ENCODE assay signal across 19 cellular contexts in the genomic region with DNA sequence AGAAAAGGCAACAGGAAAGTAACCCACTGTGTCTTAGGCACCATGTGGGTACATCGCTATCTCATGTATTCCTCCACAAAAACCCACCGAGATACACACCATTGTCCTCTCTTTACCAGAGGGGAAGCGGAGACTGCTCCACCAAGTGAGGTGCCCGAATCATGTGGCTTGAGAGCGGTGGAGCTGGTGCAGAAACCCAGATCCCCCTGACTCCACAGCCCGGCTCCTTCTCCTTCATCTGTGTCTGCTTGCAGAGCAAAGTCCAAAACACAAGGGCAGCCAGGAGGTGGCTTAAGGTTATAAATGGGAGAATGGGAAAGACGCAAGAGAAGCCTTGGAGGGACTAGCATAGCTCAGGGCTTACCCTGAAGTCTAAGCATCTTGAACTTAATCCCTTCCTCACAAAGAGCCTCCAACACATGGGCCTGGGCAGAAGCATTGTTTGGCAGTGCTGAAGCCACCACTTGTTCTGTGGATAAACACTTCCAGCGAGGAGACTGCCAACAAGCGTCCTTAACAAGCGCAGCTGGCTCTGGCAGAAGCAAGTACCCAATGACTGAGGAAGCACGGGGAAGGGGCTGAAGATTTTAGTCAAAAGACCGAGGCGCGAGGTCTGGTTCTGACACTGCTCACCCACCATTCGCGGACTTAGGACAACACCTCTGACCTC.
A peak's percentile ranks its signal among the peaks of the same experiment; 100 is the strongest.
DNase-seq lines count a peak whose midpoint lies in the region; ATAC-seq and TF ChIP-seq lines count a peak whose summit lies in the region.
"Had no signal": no experiment of that assay in that cellular context is flagged by ENCODE, and none has a peak within 500 bp of the region (broad histone marks: within the 10 kb centered on the region; RNA-seq: fewer than 3 reads in every experiment).

No MANE protein-coding gene starts in this region.

- H3K23ac ChIP-seq in trophoblast cell (ENCODE audit: low read length), result no peak overlapping the region

- peaks cover 8% of the 10 kb centered on the region for H3K4me1 Mint-ChIP-seq in type B pancreatic cell (ENCODE audit: unreplicated experiment)
- H3K4me1 Mint-ChIP-seq: activated naive CD8-positive, alpha-beta T cell treated with anti-CD3 and anti-CD28 coated beads, Interleukin-2, amount 50 U/mL, for 24 hours had no signal

- ATAC-seq in Right ventricle myocardium superior (ENCODE audit: poor library complexity), result peak; percentile 93
- ATAC-seq in GM18909 (IDR thresholded peaks at IDR 0.05; ENCODE audit: poor library complexity, unreplicated experiment), result no peak
- ATAC-seq: activated CD4-positive, CD25-positive, alpha-beta regulatory T cell treated with anti-CD3 and anti-CD28 coated beads, Interleukin-2, amount 50 U/mL, for 24 hours; activated naive CD8-positive, alpha-beta T cell treated with anti-CD3 and anti-CD28 coated beads, Interleukin-2, amount 50 U/mL, for 24 hours; K562; left colon; PC-3 had no signal

- H3K79me2 ChIP-seq in trophoblast cell (ENCODE audit: control insufficient read depth, insufficient read depth, low read length, poor library complexity), result no peaks in the 10 kb centered on the region

- no peak overlapping the region for H2AK5ac ChIP-seq in trophoblast cell (ENCODE audit: low read length)

- peaks cover 13% of the 10 kb centered on the region for H3K36me3 Mint-ChIP-seq in type B pancreatic cell

- no peak overlapping the region for H3K4me3 Mint-ChIP-seq in type B pancreatic cell
- H3K4me3 Mint-ChIP-seq: activated naive CD8-positive, alpha-beta T cell treated with anti-CD3 and anti-CD28 coated beads, Interleukin-2, amount 50 U/mL, for 24 hours had no signal

- no peaks in the 10 kb centered on the region for H3K36me3 ChIP-seq in neutrophil
- H3K36me3 ChIP-seq in trophoblast cell (ENCODE audit: control insufficient read depth in 1 of 2, insufficient read depth in 2 of 2, low read length in 2 of 2), result peaks cover 0 to 8% of the 10 kb centered on the region in 2 experiments
- H3K36me3 ChIP-seq: cardiac muscle cell had no signal

- WGBS in trophoblast cell (ENCODE audit: extremely low coverage, insufficient coverage, insufficient read length), result no CpG with 5 or more reads among the region's 16 CpGs

- H3K27me3 Mint-ChIP-seq in type B pancreatic cell, result no peaks in the 10 kb centered on the region
- H3K27me3 Mint-ChIP-seq: activated naive CD8-positive, alpha-beta T cell treated with anti-CD3 and anti-CD28 coated beads, Interleukin-2, amount 50 U/mL, for 24 hours had no signal

- H3K4me1 ChIP-seq in neutrophil (ENCODE audit: control insufficient read depth in 1 of 2, insufficient read depth in 1 of 2, low read depth in 1 of 2, low read length in 1 of 2) (peaks cover 40 to 52% of the 10 kb centered on the region in 2 experiments), trophoblast cell (ENCODE audit: control insufficient read depth in 1 of 2, insufficient read depth in 2 of 2, low read length in 2 of 2) (no peaks in the 10 kb centered on the region)

- H3K14ac ChIP-seq in trophoblast cell (ENCODE audit: low read length), result no peak overlapping the region

- H3K9me3 Mint-ChIP-seq in type B pancreatic cell, result peaks cover 4% of the 10 kb centered on the region
- H3K9me3 Mint-ChIP-seq: activated naive CD8-positive, alpha-beta T cell treated with anti-CD3 and anti-CD28 coated beads, Interleukin-2, amount 50 U/mL, for 24 hours; activated T-helper 2 cell treated with anti-CD3 and anti-CD28 coated beads, Interferon-gamma antibody, Interleukin-2, Interleukin-4, amounts not matched to agents 10 μg/mL and 5 μg/mL and 100 μg/mL, durations not matched to agents 14 hours and 24 hours and 36 hours had no signal

- H3K27ac ChIP-seq in neutrophil (peak overlapping the region; percentile 79), trophoblast cell (ENCODE audit: low read depth, low read length) (no peak overlapping the region)
- H3K27ac ChIP-seq: cardiac muscle cell had no signal

- no peak overlapping the region for H3K18ac ChIP-seq in trophoblast cell (ENCODE audit: low read length)

- no peak overlapping the region for H3K4ac ChIP-seq in trophoblast cell (ENCODE audit: low read depth, low read length)

- no peak overlapping the region for H2BK5ac ChIP-seq in trophoblast cell (ENCODE audit: low read depth, low read length, poor library complexity)

- no peak overlapping the region for H3K9ac ChIP-seq in trophoblast cell (ENCODE audit: low read length)

- intact Hi-C loops in Right ventricle myocardium superior (cut with DNase I), result no loop called here

- H2BK12ac ChIP-seq in trophoblast cell (ENCODE audit: low read length), result no peak overlapping the region

- H4K12ac ChIP-seq in trophoblast cell (ENCODE audit: low read depth, low read length), result no peak overlapping the region

- no peak overlapping the region for H4K8ac ChIP-seq in trophoblast cell (ENCODE audit: low read depth, low read length)

- no peak overlapping the region for H4K91ac ChIP-seq in trophoblast cell (ENCODE audit: low read depth, low read length)

- H3K27me3 ChIP-seq in neutrophil (no peaks in the 10 kb centered on the region), trophoblast cell (ENCODE audit: insufficient read depth, low read length) (no peaks in the 10 kb centered on the region)
- H3K27me3 ChIP-seq: cardiac muscle cell had no signal

- no peak overlapping the region for H2AFZ ChIP-seq in trophoblast cell (ENCODE audit: insufficient read depth, low read length, poor library complexity)

- no peaks in the 10 kb centered on the region for H3K9me3 ChIP-seq in neutrophil
- H3K9me3 ChIP-seq in trophoblast cell (ENCODE audit: insufficient read depth, low read depth, low read length), result no peaks in the 10 kb centered on the region

- H3K27ac Mint-ChIP-seq in type B pancreatic cell, result no peak overlapping the region
- H3K27ac Mint-ChIP-seq: activated naive CD8-positive, alpha-beta T cell treated with anti-CD3 and anti-CD28 coated beads, Interleukin-2, amount 50 U/mL, for 24 hours; activated T-helper 2 cell treated with anti-CD3 and anti-CD28 coated beads, Interferon-gamma antibody, Interleukin-2, Interleukin-4, amounts not matched to agents 10 μg/mL and 5 μg/mL and 100 μg/mL, durations not matched to agents 14 hours and 24 hours and 36 hours had no signal

- no peak for TF ChIP-seq CTCF in neutrophil (IDR thresholded peaks at IDR 0.05)
- TF ChIP-seq CTCF in type B pancreatic cell (conservative IDR thresholded peaks at IDR 0.05), result no peak

- no peaks in the 10 kb centered on the region for H3K79me1 ChIP-seq in trophoblast cell (ENCODE audit: low read length)

- peak in 45 of 58 donors; percentile 19 to 93 (median 53) for DNase-seq in anterior cingulate cortex (lab: John Stamatoyannopoulos, UW)
- peak; percentile 52 for DNase-seq in Right ventricle myocardium superior
- DNase-seq in type B pancreatic cell (ENCODE audit: extremely low spot score, unreplicated experiment), result peak; percentile 50
- DNase-seq in trophoblast cell, result no peak
- no peak for DNase-seq in foreskin melanocyte
- DNase-seq: activated naive CD8-positive, alpha-beta T cell treated with anti-CD3 and anti-CD28 coated beads, Interleukin-2, amount 50 U/mL, for 24 hours; effector memory CD4-positive, alpha-beta T cell; HCEC 1CT; NCI-H526; PC-3; stimulated activated CD4-positive, alpha-beta T cell treated with anti-CD3 and anti-CD28 coated beads, Interleukin-2, amount 100 ng/mL, for 24 hours; T-helper 9 cell had no signal

- H3K4me2 ChIP-seq in trophoblast cell (ENCODE audit: low read length), result no peak overlapping the region

- H3K4me3 ChIP-seq in neutrophil (ENCODE audit: low read depth in 1 of 2, low read length in 1 of 2), result no peak overlapping the region
- H3K4me3 ChIP-seq in trophoblast cell (ENCODE audit: low read depth, low read length), result no peak overlapping the region
- H3K4me3 ChIP-seq: cardiac muscle cell, K562 had no signal

- no peak overlapping the region for H2BK120ac ChIP-seq in trophoblast cell (ENCODE audit: insufficient read depth, low read length, poor library complexity)

Comparison
In these comparisons a context has a peak if more than half of its experiments do, and no peak if none do; other contexts are left out.
1. DNase-seq: peak in anterior cingulate cortex (45 of 58), Right ventricle myocardium superior (single experiment) and type B pancreatic cell (single experiment); none in trophoblast cell (0 of 2) and foreskin melanocyte (single experiment).